10 cellular contexts compared by ENCODE assay signal in genomic region chr16:65658339-65659275, GRCh38.
DNase-seq lines count a peak whose midpoint lies in the region; ATAC-seq, FAIRE-seq and TF ChIP-seq lines count a peak whose summit lies in the region.
"Had no signal": no experiment of that assay in that cellular context is flagged by ENCODE, and none has a peak within 500 bp of the region (broad histone marks: within the 10 kb centered on the region; RNA-seq: fewer than 3 reads in every experiment).

No MANE protein-coding gene starts in this region.

- TF ChIP-seq EP300 in gastroesophageal sphincter (IDR thresholded peaks at IDR 0.05), result no peak

- H3K4me3 ChIP-seq in gastroesophageal sphincter (no peak overlapping the region), coronary artery (no peak overlapping the region)

- no peak for FAIRE-seq in urothelium cell line (lab: Jason Lieb, UNC)

- no peak for TF ChIP-seq POLR2A in gastroesophageal sphincter (IDR thresholded peaks at IDR 0.05)

- peak; percentile 57 for ATAC-seq in gastroesophageal sphincter
- ATAC-seq in GM19395 (IDR thresholded peaks at IDR 0.05; ENCODE audit: unreplicated experiment), result no peak
- ATAC-seq in GM21515 (IDR thresholded peaks at IDR 0.05; ENCODE audit: unreplicated experiment), result no peak
- ATAC-seq: activated T-helper 17 cell treated with anti-CD3 and anti-CD28 coated beads, Interleukin-2, amount 50 U/mL, for 72 hours had no signal

- H3K27me3 ChIP-seq in gastroesophageal sphincter, result peaks cover 6% of the 10 kb centered on the region

- TF ChIP-seq CTCF in gastroesophageal sphincter (IDR thresholded peaks at IDR 0.05) (no peak), coronary artery (IDR thresholded peaks at IDR 0.05) (no peak)

- H3K27ac ChIP-seq in gastroesophageal sphincter (no peak overlapping the region), coronary artery (no peak overlapping the region)

- WGBS in gastroesophageal sphincter (ENCODE audit: low coverage in 1 of 2), 2 donors, result 39 to 52% methylated on average over 4 to 5 of the region's 6 CpGs

- no peaks in the 10 kb centered on the region for H3K9me3 ChIP-seq in gastroesophageal sphincter

- no peaks in the 10 kb centered on the region for H3K36me3 ChIP-seq in gastroesophageal sphincter

- DNase-seq in SKM-1 treated with dmso at 0.1 percent for 144 hours (lab: John Stamatoyannopoulos, UW; ENCODE audit: unreplicated experiment), result peak; percentile 8
- no peak for DNase-seq in SKM-1 (lab: John Stamatoyannopoulos, UW; ENCODE audit: unreplicated experiment)
- peak; percentile 63 for DNase-seq in T1000 (lab: John Stamatoyannopoulos, UW)
- peak; percentile 88 for DNase-seq in urothelium cell line (ENCODE audit: low spot score)
- no peak for DNase-seq in coronary artery (ENCODE audit: low spot score)
- DNase-seq: AML-193 had no signal

- no peaks in the 10 kb centered on the region for H3K4me1 ChIP-seq in gastroesophageal sphincter

Comparison
In these comparisons a context has a peak if more than half of its experiments do, and no peak if none do; other contexts are left out.
1. DNase-seq: peak in SKM-1 treated with dmso at 0.1 percent for 144 hours (single experiment), T1000 (single experiment) and urothelium cell line (single experiment); none in SKM-1 (single experiment) and coronary artery (single experiment).